In the genomic region with DNA sequence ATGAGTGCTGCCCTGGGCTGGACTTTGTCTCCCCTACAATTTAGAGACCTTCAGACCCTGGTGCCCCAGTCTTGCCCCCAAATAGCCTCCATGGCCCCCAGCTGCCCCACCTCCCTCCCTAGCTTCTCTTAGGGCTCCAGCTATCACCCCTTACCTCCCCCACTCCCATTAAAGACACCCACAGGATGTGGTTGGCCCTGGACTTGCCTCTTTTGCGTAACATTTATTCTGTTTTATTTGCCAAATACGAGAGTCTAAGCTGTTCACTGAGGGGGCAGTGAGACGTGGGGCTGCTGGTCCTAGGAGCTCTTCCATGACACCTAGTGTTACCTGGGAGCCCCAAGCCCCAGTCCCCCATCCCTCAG, we compare ENCODE assay signal across 1 cellular context.
TF ChIP-seq lines count a peak whose summit lies in the region.

No MANE protein-coding gene starts in this region.

TF ChIP-seq in WTC11, 78 proteins besides CTCF, POLR2A, EP300 and RAD21 (continued from another document):
- TF ChIP-seq, protein P1, sequence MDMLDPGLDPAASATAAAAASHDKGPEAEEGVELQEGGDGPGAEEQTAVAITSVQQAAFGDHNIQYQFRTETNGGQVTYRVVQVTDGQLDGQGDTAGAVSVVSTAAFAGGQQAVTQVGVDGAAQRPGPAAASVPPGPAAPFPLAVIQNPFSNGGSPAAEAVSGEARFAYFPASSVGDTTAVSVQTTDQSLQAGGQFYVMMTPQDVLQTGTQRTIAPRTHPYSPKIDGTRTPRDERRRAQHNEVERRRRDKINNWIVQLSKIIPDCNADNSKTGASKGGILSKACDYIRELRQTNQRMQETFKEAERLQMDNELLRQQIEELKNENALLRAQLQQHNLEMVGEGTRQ (CRISPR knock-in tag; IDR thresholded peaks at IDR 0.05): no peak
- TF ChIP-seq ZNF671 (CRISPR knock-in tag; IDR thresholded peaks at IDR 0.05) (no peak), ZNF416 (CRISPR knock-in tag; IDR thresholded peaks at IDR 0.05) (no peak), GRHL2 (CRISPR knock-in tag; IDR thresholded peaks at IDR 0.05; ENCODE audit: insufficient replicate concordance, severe bottlenecking) (no peak), ZNF317 (CRISPR knock-in tag; IDR thresholded peaks at IDR 0.05; ENCODE audit: borderline replicate concordance, low read depth) (no peak), ZBTB21 (CRISPR knock-in tag; IDR thresholded peaks at IDR 0.05; ENCODE audit: borderline replicate concordance) (no peak)
- TF ChIP-seq, protein P2, sequence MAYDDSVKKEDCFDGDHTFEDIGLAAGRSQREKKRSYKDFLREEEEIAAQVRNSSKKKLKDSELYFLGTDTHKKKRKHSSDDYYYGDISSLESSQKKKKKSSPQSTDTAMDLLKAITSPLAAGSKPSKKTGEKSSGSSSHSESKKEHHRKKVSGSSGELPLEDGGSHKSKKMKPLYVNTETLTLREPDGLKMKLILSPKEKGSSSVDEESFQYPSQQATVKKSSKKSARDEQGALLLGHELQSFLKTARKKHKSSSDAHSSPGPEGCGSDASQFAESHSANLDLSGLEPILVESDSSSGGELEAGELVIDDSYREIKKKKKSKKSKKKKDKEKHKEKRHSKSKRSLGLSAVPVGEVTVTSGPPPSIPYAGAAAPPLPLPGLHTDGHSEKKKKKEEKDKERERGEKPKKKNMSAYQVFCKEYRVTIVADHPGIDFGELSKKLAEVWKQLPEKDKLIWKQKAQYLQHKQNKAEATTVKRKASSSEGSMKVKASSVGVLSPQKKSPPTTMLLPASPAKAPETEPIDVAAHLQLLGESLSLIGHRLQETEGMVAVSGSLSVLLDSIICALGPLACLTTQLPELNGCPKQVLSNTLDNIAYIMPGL (CRISPR knock-in tag; IDR thresholded peaks at IDR 0.05): no peak
- TF ChIP-seq, protein P3, sequence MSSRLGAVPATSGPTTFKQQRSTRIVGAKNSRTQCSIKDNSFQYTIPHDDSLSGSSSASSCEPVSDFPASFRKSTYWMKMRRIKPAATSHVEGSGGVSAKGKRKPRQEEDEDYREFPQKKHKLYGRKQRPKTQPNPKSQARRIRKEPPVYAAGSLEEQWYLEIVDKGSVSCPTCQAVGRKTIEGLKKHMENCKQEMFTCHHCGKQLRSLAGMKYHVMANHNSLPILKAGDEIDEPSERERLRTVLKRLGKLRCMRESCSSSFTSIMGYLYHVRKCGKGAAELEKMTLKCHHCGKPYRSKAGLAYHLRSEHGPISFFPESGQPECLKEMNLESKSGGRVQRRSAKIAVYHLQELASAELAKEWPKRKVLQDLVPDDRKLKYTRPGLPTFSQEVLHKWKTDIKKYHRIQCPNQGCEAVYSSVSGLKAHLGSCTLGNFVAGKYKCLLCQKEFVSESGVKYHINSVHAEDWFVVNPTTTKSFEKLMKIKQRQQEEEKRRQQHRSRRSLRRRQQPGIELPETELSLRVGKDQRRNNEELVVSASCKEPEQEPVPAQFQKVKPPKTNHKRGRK (CRISPR knock-in tag; IDR thresholded peaks at IDR 0.05; ENCODE audit: borderline replicate concordance): no peak
- TF ChIP-seq, protein P4, sequence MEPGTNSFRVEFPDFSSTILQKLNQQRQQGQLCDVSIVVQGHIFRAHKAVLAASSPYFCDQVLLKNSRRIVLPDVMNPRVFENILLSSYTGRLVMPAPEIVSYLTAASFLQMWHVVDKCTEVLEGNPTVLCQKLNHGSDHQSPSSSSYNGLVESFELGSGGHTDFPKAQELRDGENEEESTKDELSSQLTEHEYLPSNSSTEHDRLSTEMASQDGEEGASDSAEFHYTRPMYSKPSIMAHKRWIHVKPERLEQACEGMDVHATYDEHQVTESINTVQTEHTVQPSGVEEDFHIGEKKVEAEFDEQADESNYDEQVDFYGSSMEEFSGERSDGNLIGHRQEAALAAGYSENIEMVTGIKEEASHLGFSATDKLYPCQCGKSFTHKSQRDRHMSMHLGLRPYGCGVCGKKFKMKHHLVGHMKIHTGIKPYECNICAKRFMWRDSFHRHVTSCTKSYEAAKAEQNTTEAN (CRISPR knock-in tag; IDR thresholded peaks at IDR 0.05): no peak
- TF ChIP-seq, protein P5, sequence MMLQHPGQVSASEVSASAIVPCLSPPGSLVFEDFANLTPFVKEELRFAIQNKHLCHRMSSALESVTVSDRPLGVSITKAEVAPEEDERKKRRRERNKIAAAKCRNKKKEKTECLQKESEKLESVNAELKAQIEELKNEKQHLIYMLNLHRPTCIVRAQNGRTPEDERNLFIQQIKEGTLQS (CRISPR knock-in tag; conservative IDR thresholded peaks at IDR 0.05): no peak
